Comparison of ENCODE assay signal across 8 cellular contexts in genomic region chr18:79068946-79069791, GRCh38. TPM values are rescaled to one million over a fixed set of nuclear protein-coding genes. Genes with fewer than 3 reads are reported as not detected.
A peak's percentile ranks its signal among the peaks of the same experiment; 100 is the strongest.
DNase-seq lines count a peak whose midpoint lies in the region; ATAC-seq and TF ChIP-seq lines count a peak whose summit lies in the region.

ATP9B (plus strand) TSS chr18:79069394; CDS start chr18:79069411, 17 bp downstream.

- no peaks in the 10 kb centered on the region for H3K9me2 ChIP-seq in OCI-LY7 (ENCODE audit: insufficient read depth, low read length)

- POLR2A ChIA-PET in OCI-LY7 (lab: Charles Lee) = interaction anchor here (1.0 kb wide), 2 partner anchors 11 kb away, joined by 3 read pairs; no protein-coding TSS in a partner anchor

- DNase-seq in D341Med (ENCODE audit: low spot score) (peak; percentile 99), OCI-LY7 (ENCODE audit: low spot score) (peak; percentile 90), activated T-cell treated with anti-CD3 and anti-CD28 coated beads for 1 hour (ENCODE audit: low read depth) (peak; percentile 96), epidermal melanocyte (ENCODE audit: insufficient read length, low spot score) (peak; percentile 96)
- DNase-seq in stimulated activated CD8-positive, alpha-beta memory T cell treated with anti-CD3 and anti-CD28 coated beads, Interleukin-4, amount 100 ng/mL, for 1 hour (ENCODE audit: low read depth in 2 of 2, low spot score in 1 of 2) = peak; percentile 95 to 99

- H2AFZ ChIP-seq in OCI-LY7 (ENCODE audit: low read length) = peak within 1 kb of the TSS; percentile 35

- H3K4me1 ChIP-seq in HUES48 (ENCODE audit: control insufficient read depth, insufficient read depth, low read length) = no peaks in the 10 kb centered on the region
- H3K4me1 ChIP-seq in OCI-LY7 (ENCODE audit: insufficient read depth, low read length, poor library complexity, severe bottlenecking) = peaks cover 10% of the 10 kb centered on the region
- H3K4me1 ChIP-seq in mononuclear cell (ENCODE audit: insufficient read depth, low read length) = peaks cover 30% of the 10 kb centered on the region

- H3K4me2 ChIP-seq in OCI-LY7 (ENCODE audit: low read length) = peak within 1 kb of the TSS; percentile 93

- peak; percentile 85 for ATAC-seq in GM21390 (IDR thresholded peaks at IDR 0.05; ENCODE audit: unreplicated experiment)

- no peak for TF ChIP-seq CTCF in OCI-LY7 (conservative IDR thresholded peaks at IDR 0.05; ENCODE audit: low read length)

- no peaks in the 10 kb centered on the region for H4K20me1 ChIP-seq in OCI-LY7 (ENCODE audit: insufficient read depth, low read length)

- peak within 1 kb of the TSS; percentile 89 for H3K9ac ChIP-seq in HUES48 (ENCODE audit: low read depth, low read length)

- H3K27me3 ChIP-seq in HUES48 (ENCODE audit: control insufficient read depth, insufficient read depth, low read length) = peaks cover 27% of the 10 kb centered on the region
- H3K27me3 ChIP-seq in mononuclear cell (ENCODE audit: insufficient read depth, low read length) = no peaks in the 10 kb centered on the region

- intact Hi-C loops in OCI-LY7 (cut with micrococcal nuclease; ENCODE audit: unreplicated experiment) = loop anchor here (2.0 kb wide), 1 partner anchor 178 kb away; no protein-coding TSS in a partner anchor

- H3K9me3 ChIP-seq in HUES48 (ENCODE audit: control insufficient read depth, insufficient read depth, low read length) (peaks cover 18% of the 10 kb centered on the region), OCI-LY7 (ENCODE audit: low read length) (0 out of 2 replicates have a peak, but pooled peaks cover 6% of the 10 kb centered on the region), mononuclear cell (ENCODE audit: low read depth, low read length) (peaks cover 6% of the 10 kb centered on the region)

- peak within 1 kb of the TSS; percentile 90 for H3K27ac ChIP-seq in HUES48 (ENCODE audit: low read depth, low read length)
- peak within 1 kb of the TSS; percentile 58 for H3K27ac ChIP-seq in OCI-LY7 (ENCODE audit: low read depth, low read length, poor library complexity, severe bottlenecking)

- H3K36me3 ChIP-seq in HUES48 (ENCODE audit: control insufficient read depth, insufficient read depth, low read length) (no peaks in the 10 kb centered on the region), OCI-LY7 (ENCODE audit: insufficient read depth, low read length) (peaks cover 8% of the 10 kb centered on the region; the same call in 1 of the 2 replicates)

- no TSS peak for BruUV-seq in OCI-LY7 (replicated peaks; lab: Mats Ljungman, UMichigan)

- H3K79me2 ChIP-seq in OCI-LY7 (ENCODE audit: insufficient read depth, low read depth, low read length) = peaks cover 34% of the 10 kb centered on the region

- H3K4me3 ChIP-seq in HUES48 (ENCODE audit: low read depth, low read length) (peak within 1 kb of the TSS; percentile 94), OCI-LY7 (ENCODE audit: low read depth, low read length, poor library complexity, severe bottlenecking) (peak within 1 kb of the TSS; percentile 94), mononuclear cell (ENCODE audit: low read length) (peak within 1 kb of the TSS; percentile 86)

- CTCF ChIA-PET in OCI-LY7 (lab: Charles Lee; ENCODE audit: unreplicated experiment) = no interaction called here

RNA-seq across cellular contexts. Expression of gene ATP9B, which starts in this region (rescaled TPM):
- 22.2 and 27.1 TPM in 2 replicates for total RNA-seq in OCI-LY7 (2014; rRNA removed; shearing (Covaris generic))
- total RNA-seq in OCI-LY7 (2022) (36.4 and 37.5 TPM in 2 replicates), mononuclear cell (84.2 TPM)

Comparison
In these comparisons a context has a peak if more than half of its experiments do, and no peak if none do; other contexts are left out.
1. Peak in every context shown above with its lines: DNase-seq, ATAC-seq, H3K4me3 ChIP-seq and H3K27ac ChIP-seq.